In the genomic region with DNA sequence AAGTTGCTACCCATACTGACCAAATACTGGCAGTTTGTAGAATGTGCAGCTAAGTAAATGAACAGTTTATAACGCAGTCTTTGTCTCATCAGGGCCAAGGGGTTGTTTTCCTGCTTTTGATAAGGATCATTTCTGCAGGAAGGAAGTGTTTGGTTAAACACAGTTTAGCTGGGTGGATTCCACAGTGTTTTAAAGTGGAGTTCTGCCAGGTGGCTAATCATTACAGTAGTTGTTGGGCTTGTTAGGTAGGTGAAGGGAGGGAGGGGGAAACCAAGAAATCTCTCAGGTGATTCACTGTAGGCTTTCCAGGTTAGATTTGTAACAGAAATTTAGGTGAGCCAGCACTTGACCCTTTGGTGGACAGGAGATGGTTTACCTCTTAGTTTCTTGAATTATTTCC, we compare ENCODE assay signal across 9 cellular contexts. TPM values are rescaled to one million over a fixed set of nuclear protein-coding genes. Genes with fewer than 3 reads are reported as not detected.
A peak's percentile ranks its signal among the peaks of the same experiment; 100 is the strongest.
DNase-seq lines count a peak whose midpoint lies in the region; ATAC-seq and TF ChIP-seq lines count a peak whose summit lies in the region.
"Had no signal": no experiment of that assay in that cellular context is flagged by ENCODE, and none has a peak within 500 bp of the region (broad histone marks: within the 10 kb centered on the region; RNA-seq: fewer than 3 reads in every experiment).

No MANE protein-coding gene starts in this region.

- TF ChIP-seq CTCF in brain (conservative IDR thresholded peaks at IDR 0.05), result no peak

- H3K36me3 ChIP-seq in mucosa of rectum (ENCODE audit: control insufficient read depth in 2 of 2, insufficient read depth in 2 of 2, low read length in 2 of 2), result peaks cover 5% of the 10 kb centered on the region in 2 donors

- H3K27ac ChIP-seq in mucosa of rectum (ENCODE audit: low read depth in 2 of 2, low read length in 2 of 2), result peak overlapping the region; percentile 74 to 86

- H3K36me3 Mint-ChIP-seq in brain, result peaks cover 39% of the 10 kb centered on the region

- H3K27ac Mint-ChIP-seq in brain, result peak overlapping the region in 4 of 5 experiments; percentile 74 to 94 (median 91)
- H3K27ac Mint-ChIP-seq: dendritic cell treated with granulocyte-macrophage colony-stimulating factor and Interleukin-4, amounts not matched to agents 40 ng/mL and 50 ng/mL, for 4 days had no signal

- H3K4me1 Mint-ChIP-seq in brain, result peaks cover 40% of the 10 kb centered on the region

- no peaks in the 10 kb centered on the region for H3K9me3 ChIP-seq in mucosa of rectum (ENCODE audit: control insufficient read depth in 2 of 2, low read length in 2 of 2)

- no peaks in the 10 kb centered on the region for H3K9me3 Mint-ChIP-seq in brain
- H3K9me3 Mint-ChIP-seq: dendritic cell treated with granulocyte-macrophage colony-stimulating factor and Interleukin-4, amounts not matched to agents 40 ng/mL and 50 ng/mL, for 4 days had no signal

- H3K4me1 ChIP-seq in mucosa of rectum (ENCODE audit: control insufficient read depth in 2 of 2, insufficient read depth in 2 of 2, low read length in 2 of 2), result peaks cover 47 to 65% of the 10 kb centered on the region in 2 donors

- H3K9ac ChIP-seq in mucosa of rectum (ENCODE audit: low read depth in 1 of 2, low read length in 2 of 2), result peak overlapping the region in 1 of 2 donors; percentile 20

- no peaks in the 10 kb centered on the region for H3K27me3 Mint-ChIP-seq in brain
- H3K27me3 Mint-ChIP-seq: dendritic cell treated with granulocyte-macrophage colony-stimulating factor and Interleukin-4, amounts not matched to agents 40 ng/mL and 50 ng/mL, for 4 days had no signal

- peak overlapping the region in 1 of 2 donors; percentile 4 for H3K4me3 ChIP-seq in mucosa of rectum (ENCODE audit: low read length in 2 of 2)

- no peak overlapping the region for H3K4me3 Mint-ChIP-seq in brain
- H3K4me3 Mint-ChIP-seq: dendritic cell treated with granulocyte-macrophage colony-stimulating factor and Interleukin-4, amounts not matched to agents 40 ng/mL and 50 ng/mL, for 4 days had no signal

- DNase-seq in NOMO-1 treated with DMSO at 0.1 percent for 48 hours (lab: John Stamatoyannopoulos, UW; ENCODE audit: unreplicated experiment) (no peak), middle frontal gyrus (ENCODE audit: extremely low spot score, low spot score) (no peak), activated gamma-delta T cell (lab: John Stamatoyannopoulos, UW) (no peak), Ammon's horn (ENCODE audit: low spot score) (no peak)

- no peaks in the 10 kb centered on the region for H3K27me3 ChIP-seq in mucosa of rectum (ENCODE audit: control insufficient read depth in 2 of 2, insufficient read depth in 2 of 2, low read length in 2 of 2)

- ATAC-seq in GM18502 (IDR thresholded peaks at IDR 0.05; ENCODE audit: poor library complexity, unreplicated experiment), result peak; percentile 37
- ATAC-seq in HG03064 (IDR thresholded peaks at IDR 0.05; ENCODE audit: low read depth, unreplicated experiment), result peak; percentile 46

RNA-seq across cellular contexts. Expression of a gene that starts 58.1 kb away (rescaled TPM):
- 6.8 TPM for polyA plus RNA-seq in brain (ENCODE audit: insufficient read depth, low read depth, low replicate concordance)
